In the genomic region with DNA sequence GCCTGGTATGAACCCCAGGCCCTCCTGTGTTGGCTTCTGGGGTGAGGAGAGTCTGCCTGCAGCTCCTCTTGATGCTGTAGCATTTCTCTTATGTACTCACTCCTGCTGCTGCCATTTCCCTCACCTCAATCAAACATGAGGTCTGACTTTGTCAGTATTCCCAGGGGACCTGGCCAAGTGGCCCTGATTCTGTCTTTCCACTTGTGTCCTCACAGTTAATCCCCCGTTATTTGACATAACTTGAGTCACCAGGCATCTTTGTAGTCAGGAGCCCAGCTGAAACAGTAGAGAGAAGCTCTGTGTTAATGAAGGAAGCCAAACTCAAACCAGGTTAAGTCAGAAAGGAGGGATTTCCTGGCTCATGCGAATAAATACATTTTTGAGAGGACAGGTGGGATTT, we compare ENCODE assay signal across 29 cellular contexts. TPM values are rescaled to one million over a fixed set of nuclear protein-coding genes. Genes with fewer than 3 reads are reported as not detected.
"Had no signal": no experiment of that assay in that cellular context is flagged by ENCODE, and none has a peak within 500 bp of the region (broad histone marks: within the 10 kb centered on the region; RNA-seq: fewer than 3 reads in every experiment).

No MANE protein-coding gene starts in this region.

- H3K4me3 Mint-ChIP-seq: naive B cell; naive thymus-derived CD8-positive, alpha-beta T cell; natural killer cell treated with Interleukin-12 subunit alpha and Interleukin-12 subunit beta and Interleukin-15 and Interleukin-18, amount 100 ng/mL, for 72 hours; neural progenitor cell; stimulated activated effector memory CD8-positive, alpha-beta T cell treated with anti-CD3 and anti-CD28 coated beads, Interleukin-12 subunit alpha, Interleukin-12 subunit beta, amount 100 ng/mL, for 72 hours; stimulated activated naive B cell treated with anti-CD40 and anti-IgM and Interleukin-4, amounts not matched to agents 10 μg/mL and 1 μg/mL and 100 μg/mL, for 72 hours; stimulated activated naive CD8-positive, alpha-beta T cell treated with anti-CD3 and anti-CD28 coated beads, Interleukin-15, Interleukin-2, amounts not matched to agents 100 ng/mL and 50 ng/mL, for 24 hours had no signal

- H3K27ac Mint-ChIP-seq: naive B cell; naive thymus-derived CD8-positive, alpha-beta T cell; natural killer cell treated with Interleukin-12 subunit alpha and Interleukin-12 subunit beta and Interleukin-15 and Interleukin-18, amount 100 ng/mL, for 72 hours; neural progenitor cell; stimulated activated effector memory CD8-positive, alpha-beta T cell treated with anti-CD3 and anti-CD28 coated beads, Interleukin-12 subunit alpha, Interleukin-12 subunit beta, amount 100 ng/mL, for 72 hours; stimulated activated naive B cell treated with anti-CD40 and anti-IgM and Interleukin-4, amounts not matched to agents 10 μg/mL and 1 μg/mL and 100 μg/mL, for 72 hours; stimulated activated naive CD8-positive, alpha-beta T cell treated with anti-CD3 and anti-CD28 coated beads, Interleukin-15, Interleukin-2, amounts not matched to agents 100 ng/mL and 50 ng/mL, for 24 hours had no signal

- H3K27me3 ChIP-seq: neural progenitor cell, neutrophil, pancreas, right lobe of liver, sigmoid colon, stomach, thyroid gland, tibial nerve, upper lobe of right lung, uterus had no signal

- H3K27ac ChIP-seq: neural progenitor cell, neutrophil, pancreas, prostate gland, right lobe of liver, sigmoid colon, stomach, thoracic aorta, thyroid gland, tibial nerve, upper lobe of right lung, uterus had no signal

- H3K9me3 ChIP-seq: neutrophil, pancreas, prostate gland, right lobe of liver, sigmoid colon, stomach, thoracic aorta, thyroid gland, tibial nerve, upper lobe of right lung, uterus had no signal

- H3K4me2 ChIP-seq: neural progenitor cell had no signal

- FAIRE-seq: pancreas, small intestine had no signal

- H3K4me3 ChIP-seq: neural progenitor cell, pancreas, prostate gland, right lobe of liver, sigmoid colon, stomach, thoracic aorta, thyroid gland, tibial nerve, upper lobe of right lung, uterus had no signal

- H2AFZ ChIP-seq: neural progenitor cell had no signal

- DNase-seq: naive B cell; naive thymus-derived CD8-positive, alpha-beta T cell; nucleus accumbens; pancreas; right cardiac atrium; right lobe of liver; sigmoid colon; small intestine; stimulated activated CD4-positive, alpha-beta T cell treated with anti-CD3 and anti-CD28 coated beads, Interleukin-15, amount 100 ng/mL, for 24 hours; stimulated activated CD4-positive, alpha-beta T cell treated with anti-CD3 and anti-CD28 coated beads, Interleukin-2, amount 100 ng/mL, for 24 hours; stimulated activated CD4-positive, alpha-beta T cell treated with anti-CD3 and anti-CD28 coated beads, Interleukin-2, amount 100 ng/mL, for 48 hours; stimulated activated CD4-positive, alpha-beta T cell treated with anti-CD3 and anti-CD28 coated beads, Interleukin-4, amount 100 ng/mL, for 24 hours; stimulated activated naive B cell treated with anti-CD40 and anti-IgM and Interleukin-4, amounts not matched to agents 10 μg/mL and 1 μg/mL and 100 μg/mL, for 72 hours; stimulated activated naive CD4-positive, alpha-beta T cell treated with Interleukin-2 at 50 U/mL for 16 hours; stomach; thyroid gland; trophoblast cell; upper lobe of right lung; uterus had no signal

- H3K4me1 ChIP-seq: neural progenitor cell, pancreas, prostate gland, right lobe of liver, sigmoid colon, stomach, thyroid gland, tibial nerve, upper lobe of right lung, uterus had no signal

- H3K36me3 ChIP-seq: neural progenitor cell, neutrophil, pancreas, prostate gland, right lobe of liver, sigmoid colon, thoracic aorta, thyroid gland, tibial nerve, upper lobe of right lung, uterus had no signal

- H3K9ac ChIP-seq: neural progenitor cell had no signal

- H3K9me3 Mint-ChIP-seq: naive thymus-derived CD8-positive, alpha-beta T cell; natural killer cell treated with Interleukin-12 subunit alpha and Interleukin-12 subunit beta and Interleukin-15 and Interleukin-18, amount 100 ng/mL, for 72 hours; neural progenitor cell; stimulated activated effector memory CD8-positive, alpha-beta T cell treated with anti-CD3 and anti-CD28 coated beads, Interleukin-12 subunit alpha, Interleukin-12 subunit beta, amount 100 ng/mL, for 72 hours; stimulated activated naive B cell treated with anti-CD40 and anti-IgM and Interleukin-4, amounts not matched to agents 10 μg/mL and 1 μg/mL and 100 μg/mL, for 72 hours; stimulated activated naive CD8-positive, alpha-beta T cell treated with anti-CD3 and anti-CD28 coated beads, Interleukin-15, Interleukin-2, amounts not matched to agents 100 ng/mL and 50 ng/mL, for 24 hours had no signal

- H3K4me1 Mint-ChIP-seq: stimulated activated effector memory CD8-positive, alpha-beta T cell treated with anti-CD3 and anti-CD28 coated beads, Interleukin-12 subunit alpha, Interleukin-12 subunit beta, amount 100 ng/mL, for 72 hours had no signal

- ATAC-seq: naive thymus-derived CD8-positive, alpha-beta T cell; natural killer cell treated with Interleukin-12 subunit alpha and Interleukin-12 subunit beta and Interleukin-15 and Interleukin-18, amount 100 ng/mL, for 72 hours; pancreas; right cardiac atrium; right lobe of liver; stimulated activated effector memory CD8-positive, alpha-beta T cell treated with anti-CD3 and anti-CD28 coated beads, Interleukin-12 subunit alpha, Interleukin-12 subunit beta, amount 100 ng/mL, for 72 hours; stimulated activated naive B cell treated with anti-CD40 and anti-IgM and Interleukin-4, amounts not matched to agents 10 μg/mL and 1 μg/mL and 100 μg/mL, for 72 hours; upper lobe of right lung had no signal

- H3K36me3 Mint-ChIP-seq: naive B cell; naive thymus-derived CD8-positive, alpha-beta T cell; natural killer cell treated with Interleukin-12 subunit alpha and Interleukin-12 subunit beta and Interleukin-15 and Interleukin-18, amount 100 ng/mL, for 72 hours; neural progenitor cell; stimulated activated effector memory CD8-positive, alpha-beta T cell treated with anti-CD3 and anti-CD28 coated beads, Interleukin-12 subunit alpha, Interleukin-12 subunit beta, amount 100 ng/mL, for 72 hours; stimulated activated naive B cell treated with anti-CD40 and anti-IgM and Interleukin-4, amounts not matched to agents 10 μg/mL and 1 μg/mL and 100 μg/mL, for 72 hours had no signal

RNA-seq across cellular contexts. Expression of a gene that starts 55.0 kb away (rescaled TPM):
- total RNA-seq: naive thymus-derived CD8-positive, alpha-beta T cell; natural killer cell treated with Interleukin-12 subunit alpha and Interleukin-12 subunit beta and Interleukin-15 and Interleukin-18, amount 100 ng/mL, for 72 hours; osteocyte; posterior vena cava had no signal
- polyA plus RNA-seq: naive thymus-derived CD8-positive, alpha-beta T cell had no signal
